ENCODE assay signal across 10 cellular contexts in genomic region chr19:35902870-35903475, GRCh38. TPM values are rescaled to one million over a fixed set of nuclear protein-coding genes. Genes with fewer than 3 reads are reported as not detected.
DNase-seq lines count a peak whose midpoint lies in the region; ATAC-seq and TF ChIP-seq lines count a peak whose summit lies in the region.
"Had no signal": no experiment of that assay in that cellular context is flagged by ENCODE, and none has a peak within 500 bp of the region (broad histone marks: within the 10 kb centered on the region; RNA-seq: fewer than 3 reads in every experiment).

No MANE protein-coding gene starts in this region.

- no peak for TF ChIP-seq RAD21 in SK-N-SH (IDR thresholded peaks at IDR 0.05; ENCODE audit: low read length)

- H3K36me3 ChIP-seq in SK-N-SH (replicated peaks in 1 of 2; ENCODE audit: control insufficient read depth in 1 of 2, insufficient read depth in 2 of 2, low read length in 1 of 2) (no peaks in the 10 kb centered on the region), hepatocyte (replicated peaks; ENCODE audit: insufficient read depth, low read depth) (no peaks in the 10 kb centered on the region)

- H3K4me3 ChIP-seq in SK-N-SH (ENCODE audit: low read depth in 2 of 2, low read length in 1 of 2), result no peak overlapping the region
- no peak overlapping the region for H3K4me3 ChIP-seq in hepatocyte

- no peak for ATAC-seq in SK-N-SH treated with all-trans-retinoic acid at 6 μM for 48 hours
- no peak for ATAC-seq in stimulated activated effector memory CD8-positive, alpha-beta T cell treated with anti-CD3 and anti-CD28 coated beads, Interleukin-12 subunit alpha, Interleukin-12 subunit beta, amount 100 ng/mL, for 72 hours

- CTCF ChIA-PET in SK-N-SH (lab: Yijun Ruan, JAX), result no interaction called here
- CTCF ChIA-PET in activated CD4-positive, alpha-beta memory T cell treated with anti-CD3 and anti-CD28 coated beads for 36 hours (lab: Charles Lee), result interaction anchor here (0.6 to 1.6 kb wide), 2 partner anchors 56 to 126 kb away, joined by 3 to 5 read pairs; no protein-coding TSS in a partner anchor

- H3K27ac ChIP-seq in SK-N-SH (ENCODE audit: low read depth in 2 of 2, low read length in 1 of 2) (no peak overlapping the region), hepatocyte (peak overlapping the region; percentile 45)

- no peak for TF ChIP-seq EP300 in SK-N-SH (IDR thresholded peaks at IDR 0.05; ENCODE audit: borderline replicate concordance in 1 of 2, low read depth in 1 of 2, low read length in 1 of 2)

- H3K4me1 Mint-ChIP-seq in activated CD4-positive, alpha-beta memory T cell treated with anti-CD3 and anti-CD28 coated beads for 36 hours (ENCODE audit: low read depth), result peaks cover 45% of the 10 kb centered on the region
- peaks cover 75% of the 10 kb centered on the region for H3K4me1 Mint-ChIP-seq in stimulated activated effector memory CD8-positive, alpha-beta T cell treated with anti-CD3 and anti-CD28 coated beads, Interleukin-12 subunit alpha, Interleukin-12 subunit beta, amount 100 ng/mL, for 72 hours

- intact Hi-C loops in activated CD4-positive, alpha-beta memory T cell treated with anti-CD3 and anti-CD28 coated beads for 36 hours (cut with micrococcal nuclease), result loop anchor here (1.0 kb wide), 1 partner anchor 28 kb away; no protein-coding TSS in a partner anchor

- WGBS in SK-N-SH (ENCODE audit: low lambda C conversion rate), result 82% methylated on average over 10 of the region's 10 CpGs
- WGBS in hepatocyte (ENCODE audit: low lambda C conversion rate, missing lambda C conversion rate), result 85% methylated on average over 10 of the region's 10 CpGs

- peak overlapping the region; percentile 90 for H3K27ac Mint-ChIP-seq in activated CD4-positive, alpha-beta memory T cell treated with anti-CD3 and anti-CD28 coated beads for 36 hours
- H3K27ac Mint-ChIP-seq in stimulated activated effector memory CD8-positive, alpha-beta T cell treated with anti-CD3 and anti-CD28 coated beads, Interleukin-12 subunit alpha, Interleukin-12 subunit beta, amount 100 ng/mL, for 72 hours, result peak overlapping the region; percentile 99

- TF ChIP-seq CTCF in SK-N-SH (IDR thresholded peaks at IDR 0.05) (no peak), hepatocyte (IDR thresholded peaks at IDR 0.05; ENCODE audit: poor library complexity) (no peak)

- H3K4me1 ChIP-seq in SK-N-SH (ENCODE audit: control insufficient read depth in 1 of 2, insufficient read depth in 2 of 2, low read depth in 1 of 2, low read length in 1 of 2), result peaks cover 8 to 22% of the 10 kb centered on the region in 2 experiments; a peak in 3 of 4 replicates
- peaks cover 6% of the 10 kb centered on the region for H3K4me1 ChIP-seq in hepatocyte (ENCODE audit: insufficient read depth)

- peak overlapping the region; percentile 82 for H3K4me3 Mint-ChIP-seq in activated CD4-positive, alpha-beta memory T cell treated with anti-CD3 and anti-CD28 coated beads for 36 hours
- H3K4me3 Mint-ChIP-seq in stimulated activated effector memory CD8-positive, alpha-beta T cell treated with anti-CD3 and anti-CD28 coated beads, Interleukin-12 subunit alpha, Interleukin-12 subunit beta, amount 100 ng/mL, for 72 hours, result peak overlapping the region; percentile 84

- POLR2A ChIA-PET in SK-N-SH (lab: Yijun Ruan, JAX), result no interaction called here
- POLR2A ChIA-PET in activated CD4-positive, alpha-beta memory T cell treated with anti-CD3 and anti-CD28 coated beads for 36 hours (lab: Charles Lee), result no interaction called here

- H3K9me3 Mint-ChIP-seq in activated CD4-positive, alpha-beta memory T cell treated with anti-CD3 and anti-CD28 coated beads for 36 hours, result no peaks in the 10 kb centered on the region
- H3K9me3 Mint-ChIP-seq in stimulated activated effector memory CD8-positive, alpha-beta T cell treated with anti-CD3 and anti-CD28 coated beads, Interleukin-12 subunit alpha, Interleukin-12 subunit beta, amount 100 ng/mL, for 72 hours, result no peaks in the 10 kb centered on the region

- no peaks in the 10 kb centered on the region for H3K27me3 ChIP-seq in SK-N-SH (ENCODE audit: insufficient read depth)
- no peaks in the 10 kb centered on the region for H3K27me3 ChIP-seq in hepatocyte

- DNase-seq in SK-N-SH, result no peak
- no peak for DNase-seq in activated CD4-positive, alpha-beta memory T cell treated with anti-CD3 and anti-CD28 coated beads for 36 hours
- no peak for DNase-seq in hepatocyte (ENCODE audit: low spot score)
- no peak for DNase-seq in stimulated activated effector memory CD8-positive, alpha-beta T cell treated with anti-CD3 and anti-CD28 coated beads, Interleukin-12 subunit alpha, Interleukin-12 subunit beta, amount 100 ng/mL, for 72 hours (ENCODE audit: low spot score in 2 of 2)
- no peak for DNase-seq in NCI-H1105 (lab: John Stamatoyannopoulos, UW)
- no peak for DNase-seq in NCI-H1048 (lab: John Stamatoyannopoulos, UW)
- no peak for DNase-seq in NCI-H187 (lab: John Stamatoyannopoulos, UW)
- DNase-seq: NCI-H524 treated with DMSO at 0.1 percent for 48 hours had no signal

- peaks cover 10% of the 10 kb centered on the region for H3F3A ChIP-seq in SK-N-SH (replicated peaks; ENCODE audit: insufficient read depth)

- H3K36me3 Mint-ChIP-seq in activated CD4-positive, alpha-beta memory T cell treated with anti-CD3 and anti-CD28 coated beads for 36 hours, result peaks cover 21% of the 10 kb centered on the region
- H3K36me3 Mint-ChIP-seq in stimulated activated effector memory CD8-positive, alpha-beta T cell treated with anti-CD3 and anti-CD28 coated beads, Interleukin-12 subunit alpha, Interleukin-12 subunit beta, amount 100 ng/mL, for 72 hours, result peaks cover 58% of the 10 kb centered on the region

- H2AFZ ChIP-seq in SK-N-SH (ENCODE audit: low read depth) (no peak overlapping the region), hepatocyte (peak overlapping the region; percentile 68)

- H3K4me2 ChIP-seq in SK-N-SH (0 out of 2 replicates have a peak overlapping the region, but pooled peaks have one; percentile 24), hepatocyte (peak overlapping the region; percentile 84)

- H3K9ac ChIP-seq in SK-N-SH, result no peak overlapping the region

- H4K20me1 ChIP-seq in SK-N-SH (ENCODE audit: insufficient read depth) (no peaks in the 10 kb centered on the region), hepatocyte (ENCODE audit: insufficient read depth, poor library complexity, severe bottlenecking) (no peaks in the 10 kb centered on the region)

- H3K27me3 Mint-ChIP-seq in activated CD4-positive, alpha-beta memory T cell treated with anti-CD3 and anti-CD28 coated beads for 36 hours, result no peaks in the 10 kb centered on the region

- H3K79me2 ChIP-seq in SK-N-SH (ENCODE audit: insufficient read depth), result peaks cover 11% of the 10 kb centered on the region; the same call in 1 of the 2 replicates
- H3K79me2 ChIP-seq in hepatocyte, result peaks cover 9% of the 10 kb centered on the region

- H3K9me3 ChIP-seq in SK-N-SH (no peaks in the 10 kb centered on the region), hepatocyte (ENCODE audit: low read depth) (no peaks in the 10 kb centered on the region)

- H3K9me2 ChIP-seq in SK-N-SH (no peaks in the 10 kb centered on the region), hepatocyte (replicated peaks; ENCODE audit: insufficient read depth) (no peaks in the 10 kb centered on the region)

TF ChIP-seq in SK-N-SH, 30 proteins besides CTCF, POLR2A, EP300 and RAD21 (continues in another document):
- TF ChIP-seq YY1 (IDR thresholded peaks at IDR 0.05; ENCODE audit: low read depth), result no peak
- TF ChIP-seq MXI1 (IDR thresholded peaks at IDR 0.05; ENCODE audit: low read depth, low read length), result no peak

TF ChIP-seq in SK-N-SH treated with all-trans-retinoic acid at 6 μM for 48 hours, 23 proteins besides CTCF, POLR2A, EP300 and RAD21:
- TF ChIP-seq ISL1 (CRISPR knock-in tag; IDR thresholded peaks at IDR 0.05) (no peak), SNAI2 (CRISPR knock-in tag; IDR thresholded peaks at IDR 0.05) (no peak), PPARA (CRISPR knock-in tag; IDR thresholded peaks at IDR 0.05; ENCODE audit: borderline replicate concordance) (no peak), ZNF565 (CRISPR knock-in tag; conservative IDR thresholded peaks at IDR 0.05; ENCODE audit: low read depth) (no peak), OSR1 (CRISPR knock-in tag; IDR thresholded peaks at IDR 0.05) (no peak), ZNF8 (CRISPR knock-in tag; IDR thresholded peaks at IDR 0.05) (no peak), TOX (CRISPR knock-in tag; IDR thresholded peaks at IDR 0.05; ENCODE audit: borderline replicate concordance) (no peak)

RNA-seq across cellular contexts. Expression of gene HCST, which starts 0.6 kb away (rescaled TPM):
- polyA plus RNA-seq in SK-N-SH (2012; rRNA removed) (0.59 and 0.76 TPM in 2 replicates), hepatocyte (3.9 and 4.8 TPM in 2 replicates)
- 0.39 and 0.62 TPM in 2 replicates for polyA plus RNA-seq in SK-N-SH (2012; cell fraction: cytosol; rRNA removed)
- polyA plus RNA-seq in SK-N-SH (2012; cell fraction: nucleus; rRNA removed), result 1.6 and 2.6 TPM in 2 replicates
- 10 to 100 TPM; 50.7 to 52.9 TPM for total RNA-seq in activated CD4-positive, alpha-beta memory T cell treated with anti-CD3 and anti-CD28 coated beads for 36 hours
- total RNA-seq in hepatocyte, result 0.97 and 1.4 TPM in 2 replicates

RNA-seq across cellular contexts. Expression of gene NFKBID, which starts 2.6 kb away (rescaled TPM):
- polyA plus RNA-seq in SK-N-SH (2012; rRNA removed), result 5.5 and 11.4 TPM in 2 replicates
- 0.58 and 1.2 TPM in 2 replicates for polyA plus RNA-seq in SK-N-SH (2012; cell fraction: cytosol; rRNA removed)
- 34.8 and 42.4 TPM in 2 replicates for polyA plus RNA-seq in SK-N-SH (2012; cell fraction: nucleus; rRNA removed)
- 10 to 100 TPM; 66.7 to 70.9 TPM for total RNA-seq in activated CD4-positive, alpha-beta memory T cell treated with anti-CD3 and anti-CD28 coated beads for 36 hours
- total RNA-seq in hepatocyte, result 2.7 and 3.9 TPM in 2 replicates
- polyA plus RNA-seq in hepatocyte, result 7.3 and 10.8 TPM in 2 replicates

RNA-seq across cellular contexts. Expression of gene TYROBP, which starts 5.1 kb away (rescaled TPM):
- not detected in 2 replicates for polyA plus RNA-seq in SK-N-SH (2012; rRNA removed)
- not detected in 2 replicates for polyA plus RNA-seq in SK-N-SH (2012; cell fraction: cytosol; rRNA removed)
- not detected in 2 replicates for polyA plus RNA-seq in SK-N-SH (2012; cell fraction: nucleus; rRNA removed)
- not detected for total RNA-seq in activated CD4-positive, alpha-beta memory T cell treated with anti-CD3 and anti-CD28 coated beads for 36 hours
- 2.8 and 5.9 TPM in 2 replicates for total RNA-seq in hepatocyte
- polyA plus RNA-seq in hepatocyte, result 2.9 and 4.9 TPM in 2 replicates
- total RNA-seq: bronchial epithelial cell had no signal

RNA-seq across cellular contexts. Expression of gene LRFN3, which starts 33.2 kb away (rescaled TPM):
- 2.1 and 5.4 TPM in 2 replicates for polyA plus RNA-seq in SK-N-SH (2012; rRNA removed)
- 3.3 and 6.5 TPM in 2 replicates for polyA plus RNA-seq in SK-N-SH (2012; cell fraction: cytosol; rRNA removed)
- polyA plus RNA-seq in SK-N-SH (2012; cell fraction: nucleus; rRNA removed), result 4.3 and 6.0 TPM in 2 replicates
- 1 to 10 TPM; 8.7 to 9.1 TPM for total RNA-seq in activated CD4-positive, alpha-beta memory T cell treated with anti-CD3 and anti-CD28 coated beads for 36 hours
- total RNA-seq in hepatocyte, result 4.7 and 5.3 TPM in 2 replicates
- polyA plus RNA-seq in hepatocyte, result 15.6 and 19.2 TPM in 2 replicates

RNA-seq across cellular contexts. Expression of gene APLP1, which starts 34.6 kb away (rescaled TPM):
- polyA plus RNA-seq in SK-N-SH (2012; rRNA removed) (31.8 and 66.7 TPM in 2 replicates), hepatocyte (115 and 147 TPM in 2 replicates)
- 22.4 and 36.2 TPM in 2 replicates for polyA plus RNA-seq in SK-N-SH (2012; cell fraction: cytosol; rRNA removed)
- 41.1 and 43.6 TPM in 2 replicates for polyA plus RNA-seq in SK-N-SH (2012; cell fraction: nucleus; rRNA removed)
- 1 to 10 TPM; 1.2 to 2.6 TPM for total RNA-seq in activated CD4-positive, alpha-beta memory T cell treated with anti-CD3 and anti-CD28 coated beads for 36 hours
- 19.8 and 29.0 TPM in 2 replicates for total RNA-seq in hepatocyte

Comparison
In these comparisons a context has a peak if more than half of its experiments do, and no peak if none do; other contexts are left out.
1. RNA of gene HCST, which starts 0.6 kb away (total RNA-seq): 50.7 to 52.9 TPM in activated CD4-positive, alpha-beta memory T cell treated with anti-CD3 and anti-CD28 coated beads for 36 hours; 0.97 to 1.4 TPM in hepatocyte; every median in the first group is over 10 times any median in the second.
2. RNA of gene NFKBID, which starts 2.6 kb away (total RNA-seq): 66.7 to 70.9 TPM in activated CD4-positive, alpha-beta memory T cell treated with anti-CD3 and anti-CD28 coated beads for 36 hours; 2.7 to 3.9 TPM in hepatocyte; every median in the first group is over 10 times any median in the second.